22 cellular contexts compared by ENCODE assay signal in genomic region chr14:48792376-48793024, GRCh38.
DNase-seq lines count a peak whose midpoint lies in the region; ATAC-seq and TF ChIP-seq lines count a peak whose summit lies in the region.
"Had no signal": no experiment of that assay in that cellular context is flagged by ENCODE, and none has a peak within 500 bp of the region (broad histone marks: within the 10 kb centered on the region; RNA-seq: fewer than 3 reads in every experiment).

No MANE protein-coding gene starts in this region.

- no peak overlapping the region for H3K4me2 ChIP-seq in Loucy (ENCODE audit: low read depth, low read length, poor library complexity, severe bottlenecking)

- H3K9me3 ChIP-seq in Loucy (ENCODE audit: insufficient read depth, low read depth, low read length) (no peaks in the 10 kb centered on the region), mesodermal cell (ENCODE audit: control insufficient read depth, low read length) (peaks cover 3% of the 10 kb centered on the region)
- H3K9me3 ChIP-seq: right atrium auricular region, uterus had no signal

- no peaks in the 10 kb centered on the region for H3K79me2 ChIP-seq in Loucy (ENCODE audit: insufficient read depth, low read length)

- no peaks in the 10 kb centered on the region for H3K9me3 Mint-ChIP-seq in activated CD8-positive, alpha-beta T cell treated with anti-CD3 and anti-CD28 coated beads, Interleukin-2, amount 10 ng/mL, durations not matched to agents 7 days and 5 days (ENCODE audit: insufficient read depth)

- 77 to 95% methylated on average over 2 to 3 of the region's 5 CpGs for WGBS in mesodermal cell (ENCODE audit: insufficient coverage in 2 of 2), 2 experiments

- H3K4me3 ChIP-seq in Loucy (ENCODE audit: low read length, poor library complexity, severe bottlenecking) (no peak overlapping the region), mesodermal cell (ENCODE audit: extremely low read depth, insufficient read depth, low read length, poor library complexity, severe bottlenecking) (no peak overlapping the region)
- H3K4me3 ChIP-seq: heart left ventricle, right atrium auricular region, stomach, uterus had no signal

- H3K27ac Mint-ChIP-seq in activated CD8-positive, alpha-beta T cell treated with anti-CD3 and anti-CD28 coated beads, Interleukin-2, amount 10 ng/mL, durations not matched to agents 7 days and 5 days, result no peak overlapping the region
- H3K27ac Mint-ChIP-seq: activated T-helper 1 cell treated with anti-CD3 and anti-CD28 coated beads, Interleukin-12 subunit alpha, Interleukin-12 subunit beta, Interleukin-2, Interleukin-4 antibody, amounts not matched to agents 30 ng/mL and 10 ng/mL and 1 ng/mL, durations not matched to agents 14 hours and 24 hours and 36 hours; CD8-positive, alpha-beta memory T cell; IgD-negative memory B cell; T-cell had no signal

- H3K36me3 ChIP-seq in Loucy (ENCODE audit: insufficient read depth, low read length) (no peaks in the 10 kb centered on the region), mesodermal cell (ENCODE audit: control insufficient read depth, insufficient read depth, low read length) (no peaks in the 10 kb centered on the region)
- H3K36me3 ChIP-seq: heart left ventricle, right atrium auricular region, stomach, uterus had no signal

- H3K4me1 Mint-ChIP-seq in activated CD8-positive, alpha-beta T cell treated with anti-CD3 and anti-CD28 coated beads, Interleukin-2, amount 10 ng/mL, durations not matched to agents 7 days and 5 days (ENCODE audit: low read depth), result no peaks in the 10 kb centered on the region
- H3K4me1 Mint-ChIP-seq: CD8-positive, alpha-beta memory T cell; IgD-negative memory B cell; T-cell had no signal

- POLR2A ChIA-PET in activated CD8-positive, alpha-beta T cell treated with anti-CD3 and anti-CD28 coated beads, Interleukin-2, amount 10 ng/mL, durations not matched to agents 7 days and 5 days (lab: Charles Lee), result no interaction called here

- no peak overlapping the region for H3K9ac ChIP-seq in Loucy (ENCODE audit: low read depth, low read length, poor library complexity, severe bottlenecking)

- no peaks in the 10 kb centered on the region for H3K4me1 ChIP-seq in Loucy (ENCODE audit: insufficient read depth, low read length, poor library complexity, severe bottlenecking)
- peaks cover 9% of the 10 kb centered on the region for H3K4me1 ChIP-seq in mesodermal cell (ENCODE audit: control insufficient read depth, insufficient read depth, low read length, poor library complexity, severe bottlenecking)
- H3K4me1 ChIP-seq: heart left ventricle, right atrium auricular region, stomach, uterus had no signal

- H2AFZ ChIP-seq in Loucy (ENCODE audit: low read length), result peak overlapping the region; percentile 70

- TF ChIP-seq CTCF in C4-2B (conservative IDR thresholded peaks at IDR 0.05) (no peak), Loucy (conservative IDR thresholded peaks at IDR 0.05; ENCODE audit: low read length) (no peak)

- H3K36me3 Mint-ChIP-seq in activated CD8-positive, alpha-beta T cell treated with anti-CD3 and anti-CD28 coated beads, Interleukin-2, amount 10 ng/mL, durations not matched to agents 7 days and 5 days (ENCODE audit: low read depth), result no peaks in the 10 kb centered on the region
- H3K36me3 Mint-ChIP-seq: CD8-positive, alpha-beta memory T cell; T-cell had no signal

- no peak for ATAC-seq in GM18907 (IDR thresholded peaks at IDR 0.05; ENCODE audit: unreplicated experiment)
- no peak for ATAC-seq in activated CD8-positive, alpha-beta T cell treated with anti-CD3 and anti-CD28 coated beads, Interleukin-2, amount 10 ng/mL, durations not matched to agents 7 days and 5 days
- ATAC-seq: heart left ventricle, T-cell had no signal

- peak overlapping the region; percentile 23 for H3K27ac ChIP-seq in C4-2B
- peak overlapping the region; percentile 33 for H3K27ac ChIP-seq in mesodermal cell (ENCODE audit: low read depth, low read length, severe bottlenecking)
- H3K27ac ChIP-seq: heart left ventricle, right atrium auricular region, stomach, uterus, VCaP had no signal

- H3K9me2 ChIP-seq in Loucy (replicated peaks; ENCODE audit: low read depth, low read length), result no peaks in the 10 kb centered on the region

- H4K20me1 ChIP-seq in Loucy (ENCODE audit: insufficient read depth, low read length, poor library complexity, severe bottlenecking), result no peaks in the 10 kb centered on the region

- H3F3A ChIP-seq in Loucy (ENCODE audit: low read depth), result no peaks in the 10 kb centered on the region

- no peaks in the 10 kb centered on the region for H3K27me3 ChIP-seq in Loucy (ENCODE audit: insufficient read depth, low read length, poor library complexity, severe bottlenecking)
- H3K27me3 ChIP-seq: heart left ventricle, right atrium auricular region, stomach, uterus had no signal

- H3K27me3 Mint-ChIP-seq in activated CD8-positive, alpha-beta T cell treated with anti-CD3 and anti-CD28 coated beads, Interleukin-2, amount 10 ng/mL, durations not matched to agents 7 days and 5 days (ENCODE audit: low read depth), result no peaks in the 10 kb centered on the region
- H3K27me3 Mint-ChIP-seq: CD8-positive, alpha-beta memory T cell; IgD-negative memory B cell; T-cell had no signal

- CTCF ChIA-PET in activated CD8-positive, alpha-beta T cell treated with anti-CD3 and anti-CD28 coated beads, Interleukin-2, amount 10 ng/mL, durations not matched to agents 7 days and 5 days (lab: Charles Lee), result no interaction called here

- no peak overlapping the region for H3K4me3 Mint-ChIP-seq in activated CD8-positive, alpha-beta T cell treated with anti-CD3 and anti-CD28 coated beads, Interleukin-2, amount 10 ng/mL, durations not matched to agents 7 days and 5 days
- H3K4me3 Mint-ChIP-seq: activated T-helper 1 cell treated with anti-CD3 and anti-CD28 coated beads, Interleukin-12 subunit alpha, Interleukin-12 subunit beta, Interleukin-2, Interleukin-4 antibody, amounts not matched to agents 30 ng/mL and 10 ng/mL and 1 ng/mL, durations not matched to agents 14 hours and 24 hours and 36 hours; CD8-positive, alpha-beta memory T cell; IgD-negative memory B cell; T-cell had no signal

- DNase-seq in amniotic epithelial cell (ENCODE audit: low read depth) (peak; percentile 8), anterior cingulate cortex (lab: John Stamatoyannopoulos, UW) (no peak), dermis blood vessel endothelial cell (no peak)
- DNase-seq in activated CD8-positive, alpha-beta T cell treated with anti-CD3 and anti-CD28 coated beads, Interleukin-2, amount 10 ng/mL, durations not matched to agents 7 days and 5 days, result no peak
- DNase-seq: CD8-positive, alpha-beta memory T cell; cerebellar nuclear complex; effector memory CD4-positive, alpha-beta T cell; EL; kidney glomerular epithelial cell; NCI-H1048; stomach; T-cell; uterus had no signal
